ENCODE assay signal across 8 cellular contexts in genomic region chr18:2961828-2962227, GRCh38. TPM values are rescaled to one million over a fixed set of nuclear protein-coding genes. Genes with fewer than 3 reads are reported as not detected.
DNase-seq lines count a peak whose midpoint lies in the region; ATAC-seq and TF ChIP-seq lines count a peak whose summit lies in the region.

No MANE protein-coding gene starts in this region.

- TF ChIP-seq CTCF in foreskin keratinocyte (conservative IDR thresholded peaks at IDR 0.05), result no peak

- H3K27ac ChIP-seq in skin epidermis (peak overlapping the region in 20 of 21 experiments; percentile 16 to 90 (median 64)), foreskin keratinocyte (no peak overlapping the region)

- no peaks in the 10 kb centered on the region for H3K27me3 ChIP-seq in foreskin keratinocyte

- peak; percentile 25 for ATAC-seq in GM18907 (IDR thresholded peaks at IDR 0.05; ENCODE audit: unreplicated experiment)
- peak; percentile 40; the same call in 1 of the 3 replicates for ATAC-seq in SK-N-SH treated with all-trans-retinoic acid at 6 μM for 48 hours
- ATAC-seq in foreskin keratinocyte, result no peak
- ATAC-seq in GM21367 (IDR thresholded peaks at IDR 0.05; ENCODE audit: unreplicated experiment), result no peak

- no peaks in the 10 kb centered on the region for H3K4me1 ChIP-seq in foreskin keratinocyte

- DNase-seq in globus pallidus (ENCODE audit: low spot score) (peak; percentile 45), NCI-H1105 treated with DMSO at 0.1 percent for 48 hours (lab: John Stamatoyannopoulos, UW) (no peak), foreskin keratinocyte (no peak), NCI-H1048 (lab: John Stamatoyannopoulos, UW) (no peak)

- no peak overlapping the region for H3K4me3 ChIP-seq in skin epidermis

TF ChIP-seq in SK-N-SH treated with all-trans-retinoic acid at 6 μM for 48 hours, 23 proteins besides CTCF, POLR2A, EP300 and RAD21:
- TF ChIP-seq ZFP3 (CRISPR knock-in tag; IDR thresholded peaks at IDR 0.05), result no peak
- TF ChIP-seq CSDC2 (CRISPR knock-in tag; IDR thresholded peaks at IDR 0.05), result no peak
- TF ChIP-seq PPARA (CRISPR knock-in tag; IDR thresholded peaks at IDR 0.05; ENCODE audit: borderline replicate concordance), result no peak
- TF ChIP-seq BACH2 (CRISPR knock-in tag; IDR thresholded peaks at IDR 0.05; ENCODE audit: borderline replicate concordance), result no peak
- TF ChIP-seq TOX (CRISPR knock-in tag; IDR thresholded peaks at IDR 0.05; ENCODE audit: borderline replicate concordance), result no peak
- TF ChIP-seq TSHZ2 (CRISPR knock-in tag; IDR thresholded peaks at IDR 0.05), result no peak
- TF ChIP-seq RARB (CRISPR knock-in tag; IDR thresholded peaks at IDR 0.05), result no peak
- no peak for TF ChIP-seq POU6F1 (CRISPR knock-in tag; IDR thresholded peaks at IDR 0.05; ENCODE audit: borderline replicate concordance, low read depth)
- no peak for TF ChIP-seq OSR1 (CRISPR knock-in tag; IDR thresholded peaks at IDR 0.05)
- no peak for TF ChIP-seq SNAI2 (CRISPR knock-in tag; IDR thresholded peaks at IDR 0.05)
- no peak for TF ChIP-seq PATZ1 (CRISPR knock-in tag; IDR thresholded peaks at IDR 0.05; ENCODE audit: borderline replicate concordance)
- TF ChIP-seq CREB5 (CRISPR knock-in tag; IDR thresholded peaks at IDR 0.05; ENCODE audit: low read depth), result no peak
- TF ChIP-seq ZNF565 (CRISPR knock-in tag; conservative IDR thresholded peaks at IDR 0.05; ENCODE audit: low read depth), result no peak
- TF ChIP-seq ZNF8 (CRISPR knock-in tag; IDR thresholded peaks at IDR 0.05), result no peak
- TF ChIP-seq GLIS3 (CRISPR knock-in tag; IDR thresholded peaks at IDR 0.05), result no peak
- TF ChIP-seq ZFP30 (CRISPR knock-in tag; IDR thresholded peaks at IDR 0.05), result no peak
- no peak for TF ChIP-seq ZNF70 (CRISPR knock-in tag; IDR thresholded peaks at IDR 0.05)

RNA-seq across cellular contexts. Expression of gene LPIN2, which starts 51.1 kb away (rescaled TPM):
- 6.6 and 7.3 TPM in 2 replicates for total RNA-seq in foreskin keratinocyte
- polyA plus RNA-seq in foreskin keratinocyte, result 1.5 and 1.6 TPM in 2 replicates

Comparison
In these comparisons a context has a peak if more than half of its experiments do, and no peak if none do; other contexts are left out.
1. ATAC-seq: peak in GM18907 (single experiment) and SK-N-SH treated with all-trans-retinoic acid at 6 μM for 48 hours (single experiment); none in foreskin keratinocyte (single experiment) and GM21367 (single experiment).